Comparison of ENCODE assay signal across 9 cellular contexts in genomic region chr1:205375816-205376545, GRCh38. TPM values are rescaled to one million over a fixed set of nuclear protein-coding genes. Genes with fewer than 3 reads are reported as not detected.
DNase-seq lines count a peak whose midpoint lies in the region; ATAC-seq and TF ChIP-seq lines count a peak whose summit lies in the region.
"Had no signal": no experiment of that assay in that cellular context is flagged by ENCODE, and none has a peak within 500 bp of the region (broad histone marks: within the 10 kb centered on the region; RNA-seq: fewer than 3 reads in every experiment).

No MANE protein-coding gene starts in this region.

- peak; percentile 63 for DNase-seq in ELR (ENCODE audit: low read depth)
- DNase-seq in NCI-H2196 treated with DMSO at 0.1 percent for 48 hours (lab: John Stamatoyannopoulos, UW; ENCODE audit: unreplicated experiment): peak; percentile 34
- DNase-seq in caudate nucleus (lab: John Stamatoyannopoulos, UW): peak in 4 of 61 donors; percentile 12 to 25 (median 14)
- no peak for DNase-seq in activated CD4-positive, alpha-beta T cell treated with anti-CD3 and anti-CD28 coated beads, Interleukin-2, amount 10 ng/mL, durations not matched to agents 24 days and 14 days
- DNase-seq in endothelial cell (ENCODE audit: low spot score): no peak
- no peak for DNase-seq in HUDEP-2 (lab: John Stamatoyannopoulos, UW; ENCODE audit: unreplicated experiment in 76 of 76)
- DNase-seq: activated T-cell treated with anti-CD3 and anti-CD28 coated beads, Interleukin-2, amount 50 U/mL, for 1 hour had no signal

- H3K36me3 Mint-ChIP-seq in nephron (ENCODE audit: low read depth): no peaks in the 10 kb centered on the region
- H3K36me3 Mint-ChIP-seq in activated CD4-positive, alpha-beta T cell treated with anti-CD3 and anti-CD28 coated beads, Interleukin-2, amount 10 ng/mL, durations not matched to agents 24 days and 14 days (ENCODE audit: low read depth): no peaks in the 10 kb centered on the region
- no peaks in the 10 kb centered on the region for H3K36me3 Mint-ChIP-seq in endothelial cell (ENCODE audit: low read depth, unreplicated experiment)

- H3K9me3 Mint-ChIP-seq in nephron: no peaks in the 10 kb centered on the region
- H3K9me3 Mint-ChIP-seq in activated CD4-positive, alpha-beta T cell treated with anti-CD3 and anti-CD28 coated beads, Interleukin-2, amount 10 ng/mL, durations not matched to agents 24 days and 14 days: no peaks in the 10 kb centered on the region
- no peaks in the 10 kb centered on the region for H3K9me3 Mint-ChIP-seq in endothelial cell (ENCODE audit: unreplicated experiment)

- H3K4me3 Mint-ChIP-seq in nephron (peak overlapping the region; percentile 6 to 53 (median 37)), endothelial cell (ENCODE audit: unreplicated experiment) (no peak overlapping the region)
- H3K4me3 Mint-ChIP-seq in activated CD4-positive, alpha-beta T cell treated with anti-CD3 and anti-CD28 coated beads, Interleukin-2, amount 10 ng/mL, durations not matched to agents 24 days and 14 days: no peak overlapping the region

- H3K27ac ChIP-seq in caudate nucleus (ENCODE audit: low read depth, low read length): peak overlapping the region; percentile 67

- ATAC-seq in HG03442 (IDR thresholded peaks at IDR 0.05; ENCODE audit: unreplicated experiment): no peak

- peaks cover 56% of the 10 kb centered on the region for H3K4me1 Mint-ChIP-seq in nephron
- peaks cover 11% of the 10 kb centered on the region for H3K4me1 Mint-ChIP-seq in activated CD4-positive, alpha-beta T cell treated with anti-CD3 and anti-CD28 coated beads, Interleukin-2, amount 10 ng/mL, durations not matched to agents 24 days and 14 days
- peaks cover 18% of the 10 kb centered on the region for H3K4me1 Mint-ChIP-seq in endothelial cell (ENCODE audit: unreplicated experiment)

- intact Hi-C loops in activated CD4-positive, alpha-beta T cell treated with anti-CD3 and anti-CD28 coated beads, Interleukin-2, amount 10 ng/mL, durations not matched to agents 24 days and 14 days (cut with micrococcal nuclease): no loop called here

- H3K27me3 Mint-ChIP-seq in nephron (ENCODE audit: low read depth) (no peaks in the 10 kb centered on the region), endothelial cell (ENCODE audit: unreplicated experiment) (peaks cover 3% of the 10 kb centered on the region)
- H3K27me3 Mint-ChIP-seq in activated CD4-positive, alpha-beta T cell treated with anti-CD3 and anti-CD28 coated beads, Interleukin-2, amount 10 ng/mL, durations not matched to agents 24 days and 14 days: peaks cover 41% of the 10 kb centered on the region

- H3K27ac Mint-ChIP-seq in nephron (peak overlapping the region; percentile 25 to 92 (median 91)), endothelial cell (ENCODE audit: unreplicated experiment) (no peak overlapping the region)
- no peak overlapping the region for H3K27ac Mint-ChIP-seq in activated CD4-positive, alpha-beta T cell treated with anti-CD3 and anti-CD28 coated beads, Interleukin-2, amount 10 ng/mL, durations not matched to agents 24 days and 14 days

- TF ChIP-seq CTCF in nephron (IDR thresholded peaks at IDR 0.05; ENCODE audit: unreplicated experiment in 3 of 3): no peak
- TF ChIP-seq CTCF in endothelial cell (IDR thresholded peaks at IDR 0.05; ENCODE audit: unreplicated experiment): no peak

RNA-seq across cellular contexts. Expression of gene KLHDC8A, which starts 19.3 kb away (rescaled TPM):
- 0.44 TPM in 1 of 2 replicates, not detected in the other for total RNA-seq in activated CD4-positive, alpha-beta T cell treated with anti-CD3 and anti-CD28 coated beads, Interleukin-2, amount 10 ng/mL, durations not matched to agents 24 days and 14 days
- 1.5 TPM for total RNA-seq in endothelial cell (ENCODE audit: unreplicated experiment)

RNA-seq across cellular contexts. Expression of gene LEMD1, which starts 45.9 kb away (rescaled TPM):
- 0.47 TPM in 1 of 2 replicates, not detected in the other for total RNA-seq in activated CD4-positive, alpha-beta T cell treated with anti-CD3 and anti-CD28 coated beads, Interleukin-2, amount 10 ng/mL, durations not matched to agents 24 days and 14 days
- total RNA-seq in endothelial cell (ENCODE audit: unreplicated experiment): 3.0 TPM

RNA-seq across cellular contexts. Expression of gene NUAK2, which starts 54.4 kb away (rescaled TPM):
- total RNA-seq in activated CD4-positive, alpha-beta T cell treated with anti-CD3 and anti-CD28 coated beads, Interleukin-2, amount 10 ng/mL, durations not matched to agents 24 days and 14 days: 0.80 and 1.0 TPM in 2 replicates
- total RNA-seq in endothelial cell (ENCODE audit: unreplicated experiment): 3.6 TPM

Comparison
In these comparisons a context has a peak if more than half of its experiments do, and no peak if none do; other contexts are left out.
1. DNase-seq: peak in ELR (single experiment) and NCI-H2196 treated with DMSO at 0.1 percent for 48 hours (single experiment); none in activated CD4-positive, alpha-beta T cell treated with anti-CD3 and anti-CD28 coated beads, Interleukin-2, amount 10 ng/mL, durations not matched to agents 24 days and 14 days (single experiment), endothelial cell (single experiment) and HUDEP-2 (0 of 76).
2. H3K27ac Mint-ChIP-seq: peak in nephron (3 of 3); none in activated CD4-positive, alpha-beta T cell treated with anti-CD3 and anti-CD28 coated beads, Interleukin-2, amount 10 ng/mL, durations not matched to agents 24 days and 14 days (single experiment) and endothelial cell (single experiment).
3. H3K4me3 Mint-ChIP-seq: peak in nephron (3 of 3); none in activated CD4-positive, alpha-beta T cell treated with anti-CD3 and anti-CD28 coated beads, Interleukin-2, amount 10 ng/mL, durations not matched to agents 24 days and 14 days (single experiment) and endothelial cell (single experiment).